In genomic region chr7:5283421-5284303, GRCh38 we compare ENCODE assay signal across 8 cellular contexts. TPM values are rescaled to one million over a fixed set of nuclear protein-coding genes. Genes with fewer than 3 reads are reported as not detected.
DNase-seq lines count a peak whose midpoint lies in the region; ATAC-seq and TF ChIP-seq lines count a peak whose summit lies in the region.

No MANE protein-coding gene starts in this region.

- no peak for TF ChIP-seq POLR2A in stomach (IDR thresholded peaks at IDR 0.05)

- H3K27ac ChIP-seq in stomach, result peak overlapping the region in 2 of 5 donors; percentile 7 to 58

- intact Hi-C loops in stomach (cut with DNase I; ENCODE audit: low total_unique reads), result no loop called here

- no peak for ATAC-seq in GM21515 (IDR thresholded peaks at IDR 0.05; ENCODE audit: unreplicated experiment)
- ATAC-seq in HG03460 (IDR thresholded peaks at IDR 0.05; ENCODE audit: unreplicated experiment), result no peak
- no peak for ATAC-seq in HG02610 (IDR thresholded peaks at IDR 0.05; ENCODE audit: unreplicated experiment)

- peaks cover 6% of the 10 kb centered on the region for H3K4me1 ChIP-seq in HAP-1
- peaks cover 13 to 23% (median 18%) of the 10 kb centered on the region in 4 donors for H3K4me1 ChIP-seq in stomach

- H3K27me3 ChIP-seq in HAP-1 (ENCODE audit: low read depth) (no peaks in the 10 kb centered on the region), stomach (peaks cover 0 to 19% (median 9%) of the 10 kb centered on the region in 3 donors)

- TF ChIP-seq EP300 in stomach (IDR thresholded peaks at IDR 0.05), result no peak

- WGBS in stomach, 5 donors, result 7 to 22% (median 10%) methylated on average over 11 to 46 of the region's 46 CpGs

- DNase-seq in HAP-1 (ENCODE audit: low spot score in 2 of 2) (peak in 1 of 2 experiments; percentile 55), astrocyte of the cerebellum (ENCODE audit: low read depth) (no peak), stomach (no peak), NCI-H1436 (lab: John Stamatoyannopoulos, UW) (no peak)

- TF ChIP-seq CTCF in astrocyte of the cerebellum (IDR thresholded peaks at IDR 0.05; ENCODE audit: low read depth, low read length, missing control alignments), result no peak
- TF ChIP-seq CTCF in stomach (IDR thresholded peaks at IDR 0.05), result no peak

- in situ Hi-C loops in HAP-1 (cut with MboI; ENCODE audit: low sequenced_read_pairs) (no loop called here), astrocyte of the cerebellum (cut with HindIII; ENCODE audit: low sequenced_read_pairs) (no loop called here)

- no peaks in the 10 kb centered on the region for H3K9me3 ChIP-seq in HAP-1
- no peaks in the 10 kb centered on the region for H3K9me3 ChIP-seq in stomach

- H3K36me3 ChIP-seq in HAP-1 (replicated peaks) (no peaks in the 10 kb centered on the region), stomach (no peaks in the 10 kb centered on the region)

- H3K4me3 ChIP-seq in HAP-1 (peak overlapping the region; percentile 42), astrocyte of the cerebellum (ENCODE audit: low read depth, low read length) (peak overlapping the region; percentile 41), iPS-11a (ENCODE audit: low read depth, low read length) (peak overlapping the region; percentile 8), stomach (peak overlapping the region; percentile 50 to 66 (median 56))

RNA-seq across cellular contexts. Expression of gene SLC29A4, which starts 0.9 kb away (rescaled TPM):
- total RNA-seq in stomach, result 1 to 10 TPM; 2.4 to 8.2 (median 4.1) TPM
- polyA plus RNA-seq in stomach, result 1 to 10 TPM; 2.7 to 6.5 (median 3.7) TPM
